In genomic region chr3:178676942-178677606, GRCh38 we compare ENCODE assay signal across 14 cellular contexts.
DNase-seq lines count a peak whose midpoint lies in the region; ATAC-seq and TF ChIP-seq lines count a peak whose summit lies in the region.
"Had no signal": no experiment of that assay in that cellular context is flagged by ENCODE, and none has a peak within 500 bp of the region (broad histone marks: within the 10 kb centered on the region; RNA-seq: fewer than 3 reads in every experiment).

No MANE protein-coding gene starts in this region.

- no peak for TF ChIP-seq EP300 in SK-N-SH (IDR thresholded peaks at IDR 0.05; ENCODE audit: borderline replicate concordance in 1 of 2, low read depth in 1 of 2, low read length in 1 of 2)

- H3K4me3 ChIP-seq in OCI-LY3 (ENCODE audit: low read length) (no peak overlapping the region), SK-N-SH (ENCODE audit: low read depth in 2 of 2, low read length in 1 of 2) (no peak overlapping the region), neural progenitor cell (no peak overlapping the region)
- H3K4me3 ChIP-seq: coronary artery had no signal

- peak overlapping the region; percentile 17 for H3K4me2 ChIP-seq in OCI-LY3 (ENCODE audit: low read length)
- H3K4me2 ChIP-seq in SK-N-SH: no peak overlapping the region
- H3K4me2 ChIP-seq in neural progenitor cell: no peak overlapping the region

- H3K4me1 ChIP-seq in OCI-LY3 (ENCODE audit: low read length): peaks cover 19% of the 10 kb centered on the region
- H3K4me1 ChIP-seq in SK-N-SH (ENCODE audit: control insufficient read depth in 1 of 2, insufficient read depth in 2 of 2, low read depth in 1 of 2, low read length in 1 of 2): no peaks in the 10 kb centered on the region; a peak in 1 of 4 replicates
- H3K4me1 ChIP-seq in neural progenitor cell: peaks cover 8% of the 10 kb centered on the region

- H3K27me3 ChIP-seq in OCI-LY3 (ENCODE audit: low read depth, low read length) (no peaks in the 10 kb centered on the region), SK-N-SH (ENCODE audit: insufficient read depth) (no peaks in the 10 kb centered on the region), neural progenitor cell (no peaks in the 10 kb centered on the region)

- no peak for TF ChIP-seq CTCF in OCI-LY3 (IDR thresholded peaks at IDR 0.05; ENCODE audit: low read depth, low read length)
- TF ChIP-seq CTCF in SK-N-SH (IDR thresholded peaks at IDR 0.05): no peak
- no peak for TF ChIP-seq CTCF in neural progenitor cell (IDR thresholded peaks at IDR 0.05)

- H3F3A ChIP-seq in SK-N-SH (replicated peaks; ENCODE audit: insufficient read depth): no peaks in the 10 kb centered on the region
- no peaks in the 10 kb centered on the region for H3F3A ChIP-seq in neural progenitor cell (ENCODE audit: low read depth)

- no peak overlapping the region for H3K27ac Mint-ChIP-seq in neural progenitor cell
- H3K27ac Mint-ChIP-seq: activated CD4-positive, alpha-beta T cell treated with anti-CD3 and anti-CD28 coated beads, Interleukin-2, amount 10 ng/mL, durations not matched to agents 7 days and 5 days had no signal

- H3K9me3 Mint-ChIP-seq in neural progenitor cell: no peaks in the 10 kb centered on the region
- H3K9me3 Mint-ChIP-seq: activated CD4-positive, alpha-beta T cell treated with anti-CD3 and anti-CD28 coated beads, Interleukin-2, amount 10 ng/mL, durations not matched to agents 7 days and 5 days had no signal

- 41% methylated on average over 6 of the region's 7 CpGs for WGBS in SK-N-SH (ENCODE audit: low lambda C conversion rate)

- no peak overlapping the region for H3K27ac ChIP-seq in OCI-LY3 (ENCODE audit: low read length)
- no peak overlapping the region for H3K27ac ChIP-seq in SK-N-SH (ENCODE audit: low read depth in 2 of 2, low read length in 1 of 2)
- H3K27ac ChIP-seq in neural progenitor cell: no peak overlapping the region
- H3K27ac ChIP-seq: coronary artery had no signal

- no peaks in the 10 kb centered on the region for H3K36me3 ChIP-seq in OCI-LY3 (replicated peaks; ENCODE audit: low read depth, low read length)
- H3K36me3 ChIP-seq in SK-N-SH (replicated peaks in 1 of 2; ENCODE audit: control insufficient read depth in 1 of 2, insufficient read depth in 2 of 2, low read length in 1 of 2): no peaks in the 10 kb centered on the region
- H3K36me3 ChIP-seq in neural progenitor cell: no peaks in the 10 kb centered on the region

- CTCF ChIA-PET in SK-N-SH (lab: Yijun Ruan, JAX): no interaction called here

- H3K79me2 ChIP-seq in OCI-LY3 (ENCODE audit: low read length): no peaks in the 10 kb centered on the region
- no peaks in the 10 kb centered on the region for H3K79me2 ChIP-seq in SK-N-SH (ENCODE audit: insufficient read depth)
- H3K79me2 ChIP-seq in neural progenitor cell (ENCODE audit: low read depth): no peaks in the 10 kb centered on the region

- H3K4me1 Mint-ChIP-seq in neural progenitor cell: no peaks in the 10 kb centered on the region
- H3K4me1 Mint-ChIP-seq: activated CD4-positive, alpha-beta T cell treated with anti-CD3 and anti-CD28 coated beads, Interleukin-2, amount 10 ng/mL, durations not matched to agents 7 days and 5 days had no signal

- TF ChIP-seq POLR2A in GM18505 (IDR thresholded peaks at IDR 0.05; ENCODE audit: borderline replicate concordance, extremely low read depth, insufficient read depth, insufficient read length): no peak

- no peak overlapping the region for H2AFZ ChIP-seq in OCI-LY3 (ENCODE audit: low read depth, low read length)
- H2AFZ ChIP-seq in SK-N-SH (ENCODE audit: low read depth): no peak overlapping the region
- no peak overlapping the region for H2AFZ ChIP-seq in neural progenitor cell (replicated peaks)

- H3K9me3 ChIP-seq in OCI-LY3 (ENCODE audit: insufficient read depth, low read length) (no peaks in the 10 kb centered on the region), SK-N-SH (no peaks in the 10 kb centered on the region), neural progenitor cell (ENCODE audit: low read depth) (no peaks in the 10 kb centered on the region)

- POLR2A ChIA-PET in SK-N-SH (lab: Yijun Ruan, JAX): no interaction called here

- DNase-seq in SK-N-SH (no peak), inferior parietal cortex (ENCODE audit: extremely low spot score) (no peak), neural progenitor cell (ENCODE audit: low spot score) (no peak), HPDE6-E6E7 (ENCODE audit: extremely low spot score) (no peak)
- DNase-seq: activated CD4-positive, alpha-beta T cell treated with anti-CD3 and anti-CD28 coated beads, Interleukin-2, amount 10 ng/mL, durations not matched to agents 7 days and 5 days; activated naive CD4-positive, alpha-beta T cell treated with anti-CD3 and anti-CD28 coated beads, Interleukin-2, amount 50 U/mL, for 16 hours; C1 segment of cervical spinal cord; MM.1S; NCI-H748 treated with DMSO at 0.1 percent for 48 hours had no signal

- no peak for TF ChIP-seq RAD21 in SK-N-SH (IDR thresholded peaks at IDR 0.05; ENCODE audit: low read length)

- no peaks in the 10 kb centered on the region for H3K36me3 Mint-ChIP-seq in neural progenitor cell

- no peaks in the 10 kb centered on the region for H3K9me2 ChIP-seq in SK-N-SH

- H3K27me3 Mint-ChIP-seq in neural progenitor cell (ENCODE audit: insufficient read depth, low read depth): peaks cover 2% of the 10 kb centered on the region
- H3K27me3 Mint-ChIP-seq: activated CD4-positive, alpha-beta T cell treated with anti-CD3 and anti-CD28 coated beads, Interleukin-2, amount 10 ng/mL, durations not matched to agents 7 days and 5 days had no signal

- H3K9ac ChIP-seq in OCI-LY3 (ENCODE audit: low read length): no peak overlapping the region
- no peak overlapping the region for H3K9ac ChIP-seq in SK-N-SH
- no peak overlapping the region for H3K9ac ChIP-seq in neural progenitor cell

- peak; percentile 45 for ATAC-seq in GM18505 (IDR thresholded peaks at IDR 0.05; ENCODE audit: unreplicated experiment)
- peak; percentile 85 for ATAC-seq in GM19455 (IDR thresholded peaks at IDR 0.05; ENCODE audit: unreplicated experiment)
- ATAC-seq in HG02884 (IDR thresholded peaks at IDR 0.05; ENCODE audit: unreplicated experiment): peak; percentile 87

- H4K20me1 ChIP-seq in OCI-LY3 (ENCODE audit: insufficient read depth, low read length) (no peaks in the 10 kb centered on the region), SK-N-SH (ENCODE audit: insufficient read depth) (no peaks in the 10 kb centered on the region), neural progenitor cell (ENCODE audit: low read depth) (no peaks in the 10 kb centered on the region)

- no peak overlapping the region for H3K4me3 Mint-ChIP-seq in neural progenitor cell
- H3K4me3 Mint-ChIP-seq: activated CD4-positive, alpha-beta T cell treated with anti-CD3 and anti-CD28 coated beads, Interleukin-2, amount 10 ng/mL, durations not matched to agents 7 days and 5 days had no signal

TF ChIP-seq in SK-N-SH, 30 proteins besides CTCF, POLR2A, EP300 and RAD21 (continues in another document):
- TF ChIP-seq EZH2phosphoT487 (IDR thresholded peaks at IDR 0.05; ENCODE audit: borderline replicate concordance, low read depth) (no peak), TEAD4 (IDR thresholded peaks at IDR 0.05; ENCODE audit: borderline replicate concordance, insufficient read depth) (no peak), IRF3 (IDR thresholded peaks at IDR 0.05; ENCODE audit: low read depth, low read length) (no peak), GABPA (IDR thresholded peaks at IDR 0.05; ENCODE audit: low read depth) (no peak), GATA2 (CRISPR knock-in tag; IDR thresholded peaks at IDR 0.05) (no peak), FOSL2 (IDR thresholded peaks at IDR 0.05; ENCODE audit: borderline replicate concordance, low read depth) (no peak), MEF2A (IDR thresholded peaks at IDR 0.05; ENCODE audit: borderline replicate concordance, low read depth) (no peak), REST (IDR thresholded peaks at IDR 0.05; ENCODE audit: low read depth, low read length) (no peak), MAX (IDR thresholded peaks at IDR 0.05; ENCODE audit: low read depth) (no peak)
